ENCODE assay signal across 21 cellular contexts in the genomic region with DNA sequence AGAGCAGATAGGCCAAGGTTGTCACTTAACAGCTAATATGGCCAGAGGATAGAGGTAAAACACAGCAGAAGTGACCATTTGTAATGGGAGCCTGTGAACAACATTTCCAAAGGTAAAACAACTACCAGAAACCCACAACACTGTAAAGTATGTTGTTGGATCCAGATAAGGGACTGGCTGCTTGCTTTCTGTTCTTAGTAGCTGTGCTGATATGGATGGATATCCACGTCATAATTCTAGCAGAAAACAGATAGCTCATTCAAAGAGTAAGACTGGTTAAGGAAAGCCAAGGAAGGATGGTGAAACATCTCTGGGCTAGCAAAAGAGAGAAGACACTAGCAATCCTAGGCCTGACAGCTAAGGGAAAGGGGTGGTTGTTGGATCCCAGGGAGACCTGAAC.
"Had no signal": no experiment of that assay in that cellular context is flagged by ENCODE, and none has a peak within 500 bp of the region (broad histone marks: within the 10 kb centered on the region; RNA-seq: fewer than 3 reads in every experiment).

No MANE protein-coding gene starts in this region.

- H3K36me3 Mint-ChIP-seq: immature natural killer cell had no signal

- H3K36me3 ChIP-seq: ascending aorta, right lobe of liver, tibial artery had no signal

- H3K9me3 Mint-ChIP-seq: activated CD4-positive, alpha-beta T cell treated with anti-CD3 and anti-CD28 coated beads, Interleukin-2, amount 10 ng/mL, durations not matched to agents 7 days and 5 days; activated T-helper 1 cell treated with anti-CD3 and anti-CD28 coated beads, Interleukin-12 subunit alpha, Interleukin-12 subunit beta, Interleukin-2, Interleukin-4 antibody, amounts not matched to agents 30 ng/mL and 10 ng/mL and 1 ng/mL, durations not matched to agents 14 hours and 24 hours and 36 hours; endodermal cell; immature natural killer cell; stimulated activated naive CD8-positive, alpha-beta T cell treated with anti-CD3 and anti-CD28 coated beads, Interleukin-15, Interleukin-2, amounts not matched to agents 100 ng/mL and 50 ng/mL, for 24 hours; T-helper 1 cell treated with Interleukin-12 subunit alpha and Interleukin-12 subunit beta and Interleukin-4 antibody, amounts not matched to agents 30 μg/mL and 1 μg/mL, for 36 hours had no signal

- H3K4me1 ChIP-seq: ascending aorta, right lobe of liver had no signal

- H3K27ac ChIP-seq: ascending aorta, coronary artery, right lobe of liver, skin epidermis, tibial artery had no signal

- H3K27ac Mint-ChIP-seq: activated CD4-positive, alpha-beta T cell treated with anti-CD3 and anti-CD28 coated beads, Interleukin-2, amount 10 ng/mL, durations not matched to agents 7 days and 5 days; activated CD8-positive, alpha-beta T cell treated with anti-CD3 and anti-CD28 coated beads, Interleukin-2, amount 10 ng/mL, durations not matched to agents 7 days and 5 days; activated T-helper 1 cell treated with anti-CD3 and anti-CD28 coated beads, Interleukin-12 subunit alpha, Interleukin-12 subunit beta, Interleukin-2, Interleukin-4 antibody, amounts not matched to agents 30 ng/mL and 10 ng/mL and 1 ng/mL, durations not matched to agents 14 hours and 24 hours and 36 hours; endodermal cell; immature natural killer cell; stimulated activated naive CD8-positive, alpha-beta T cell treated with anti-CD3 and anti-CD28 coated beads, Interleukin-15, Interleukin-2, amounts not matched to agents 100 ng/mL and 50 ng/mL, for 24 hours; T-helper 1 cell treated with Interleukin-12 subunit alpha and Interleukin-12 subunit beta and Interleukin-4 antibody, amounts not matched to agents 30 μg/mL and 1 μg/mL, for 36 hours had no signal

- H3K9me3 ChIP-seq: ascending aorta, mucosa of descending colon, right lobe of liver, tibial artery had no signal

- ATAC-seq: activated CD8-positive, alpha-beta T cell treated with anti-CD3 and anti-CD28 coated beads, Interleukin-2, amount 10 ng/mL, durations not matched to agents 7 days and 5 days; mucosa of descending colon; right lobe of liver had no signal

- DNase-seq: activated CD4-positive, alpha-beta T cell treated with anti-CD3 and anti-CD28 coated beads, Interleukin-2, amount 10 ng/mL, durations not matched to agents 7 days and 5 days; activated CD4-positive, CD25-positive, alpha-beta regulatory T cell treated with anti-CD3 and anti-CD28 coated beads, Interleukin-2, amount 50 U/mL, for 72 hours; activated CD8-positive, alpha-beta T cell treated with anti-CD3 and anti-CD28 coated beads, Interleukin-2, amount 10 ng/mL, durations not matched to agents 7 days and 5 days; activated gamma-delta T cell; activated naive CD4-positive, alpha-beta T cell treated with anti-CD3 and anti-CD28 coated beads, Interleukin-2, amount 50 U/mL, for 16 hours; cerebellar nuclear complex; endodermal cell; foreskin fibroblast; immature natural killer cell; mucosa of descending colon; occipital lobe; right lobe of liver; stimulated activated CD4-positive, alpha-beta T cell treated with anti-CD3 and anti-CD28 coated beads, Interleukin-1b, Interleukin-23, amount 100 ng/mL, for 48 hours; T1000; tibial artery had no signal

- H3K27me3 ChIP-seq: ascending aorta, right lobe of liver, tibial artery had no signal

- H3K4me3 ChIP-seq: ascending aorta, coronary artery, mucosa of descending colon, right lobe of liver, skin epidermis, tibial artery had no signal

- H3K4me3 Mint-ChIP-seq: activated CD4-positive, alpha-beta T cell treated with anti-CD3 and anti-CD28 coated beads, Interleukin-2, amount 10 ng/mL, durations not matched to agents 7 days and 5 days; activated CD8-positive, alpha-beta T cell treated with anti-CD3 and anti-CD28 coated beads, Interleukin-2, amount 10 ng/mL, durations not matched to agents 7 days and 5 days; activated T-helper 1 cell treated with anti-CD3 and anti-CD28 coated beads, Interleukin-12 subunit alpha, Interleukin-12 subunit beta, Interleukin-2, Interleukin-4 antibody, amounts not matched to agents 30 ng/mL and 10 ng/mL and 1 ng/mL, durations not matched to agents 14 hours and 24 hours and 36 hours; endodermal cell; immature natural killer cell; stimulated activated naive CD8-positive, alpha-beta T cell treated with anti-CD3 and anti-CD28 coated beads, Interleukin-15, Interleukin-2, amounts not matched to agents 100 ng/mL and 50 ng/mL, for 24 hours; T-helper 1 cell treated with Interleukin-12 subunit alpha and Interleukin-12 subunit beta and Interleukin-4 antibody, amounts not matched to agents 30 μg/mL and 1 μg/mL, for 36 hours had no signal
